In the genomic region with DNA sequence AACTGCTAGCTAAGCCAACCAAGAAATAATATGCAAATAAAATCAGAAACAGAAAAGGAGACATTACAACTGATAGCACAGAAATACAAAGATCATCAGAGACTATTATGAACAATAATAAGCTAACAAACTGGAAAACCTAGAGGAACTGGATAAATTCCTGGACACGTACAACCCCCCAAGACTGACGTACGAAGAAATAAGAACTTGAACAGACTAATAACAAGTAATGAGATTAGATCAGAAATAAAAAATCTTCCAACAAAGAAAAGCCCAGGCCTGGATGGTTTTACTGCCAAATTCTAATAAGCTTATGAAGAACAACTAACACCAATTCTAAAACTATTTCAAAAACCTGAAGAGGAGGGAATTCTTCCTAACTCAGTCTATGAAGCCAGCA, we compare ENCODE assay signal across 20 cellular contexts.
DNase-seq lines count a peak whose midpoint lies in the region; ATAC-seq and TF ChIP-seq lines count a peak whose summit lies in the region.
"Had no signal": no experiment of that assay in that cellular context is flagged by ENCODE, and none has a peak within 500 bp of the region (broad histone marks: within the 10 kb centered on the region; RNA-seq: fewer than 3 reads in every experiment).

No MANE protein-coding gene starts in this region.

- in situ Hi-C loops in G401 (cut with HindIII; ENCODE audit: low sequenced_read_pairs), result no loop called here

- no peak for ATAC-seq in heart left ventricle
- ATAC-seq: GM23338, HCT116 had no signal

- WGBS in heart left ventricle, 4 donors, result 48 to 75% (median 56%) methylated on average over 3 of the region's 3 CpGs

- CTCF ChIA-PET in A673 (lab: Charles Lee), result no interaction called here

- DNase-seq in heart left ventricle (no peak), cardiac septum (ENCODE audit: low spot score) (no peak), A673 (ENCODE audit: low spot score) (peak; percentile 3), pulmonary artery endothelial cell (ENCODE audit: low read depth, low spot score) (peak; percentile 63), DMS53 (lab: John Stamatoyannopoulos, UW) (no peak), NCI-H69 (lab: John Stamatoyannopoulos, UW) (no peak), G401 (ENCODE audit: low spot score) (no peak)
- DNase-seq: ACHN; AML-193; BE2C; CD4-positive, alpha-beta T cell; CD8-positive, alpha-beta memory T cell; DMS 273 treated with DMSO at 0.1 percent for 48 hours; DMS79 treated with DMSO at 0.1 percent for 48 hours; H9 had no signal

- H3K4me1 ChIP-seq in heart left ventricle (peaks cover 0 to 32% (median 14%) of the 10 kb centered on the region in 12 donors), A673 (ENCODE audit: insufficient read depth, low read length, poor library complexity, severe bottlenecking) (no peaks in the 10 kb centered on the region), skeletal muscle tissue (ENCODE audit: control insufficient read depth in 3 of 3, insufficient read depth in 3 of 3, low read length in 3 of 3) (no peaks in the 10 kb centered on the region)
- H3K4me1 ChIP-seq: BE2C had no signal

- intact Hi-C loops in heart left ventricle (cut with DNase I) (loop anchor here in 1 of 10 donors (10.0 kb wide), 1 partner anchor 64 kb away; a partner anchor contains a TSS), cardiac septum (cut with DNase I) (no loop called here), A673 (cut with micrococcal nuclease; ENCODE audit: unreplicated experiment) (no loop called here)

- H3K27me3 ChIP-seq in heart left ventricle, result no peaks in the 10 kb centered on the region
- no peaks in the 10 kb centered on the region for H3K27me3 ChIP-seq in A673 (replicated peaks; ENCODE audit: insufficient read depth, low read depth, low read length, poor library complexity)
- H3K27me3 ChIP-seq in skeletal muscle tissue (ENCODE audit: control insufficient read depth in 3 of 3, insufficient read depth in 3 of 3, low read length in 3 of 3), result no peaks in the 10 kb centered on the region
- H3K27me3 ChIP-seq: BLaER1 treated with 17β-estradiol and CSF1 and Interleukin-3, amounts not matched to agents 10 nM and 100 nM had no signal

- BruUV-seq in A673 (replicated peaks; lab: Mats Ljungman, UMichigan), result no TSS peak

- H3K9ac ChIP-seq in skeletal muscle tissue (ENCODE audit: low read depth in 1 of 3, low read length in 3 of 3), result no peak overlapping the region
- H3K9ac ChIP-seq: BLaER1 treated with 17β-estradiol and CSF1 and Interleukin-3, amounts not matched to agents 10 nM and 100 nM had no signal

- H3K27ac ChIP-seq in heart left ventricle (peak overlapping the region in 8 of 12 donors; percentile 0 to 54 (median 33)), A673 (ENCODE audit: low read depth, low read length, poor library complexity, severe bottlenecking) (no peak overlapping the region), skeletal muscle tissue (ENCODE audit: low read depth, low read length) (peak overlapping the region; percentile 21)
- H3K27ac ChIP-seq: 22Rv1; BLaER1 treated with 17β-estradiol and CSF1 and Interleukin-3, amounts not matched to agents 10 nM and 100 nM had no signal

- H3K4me3 ChIP-seq in heart left ventricle (no peak overlapping the region), A673 (ENCODE audit: low read depth, low read length, poor library complexity, severe bottlenecking) (no peak overlapping the region), skeletal muscle tissue (ENCODE audit: low read length in 3 of 3) (no peak overlapping the region)
- H3K4me3 ChIP-seq: BLaER1 treated with 17β-estradiol and CSF1 and Interleukin-3, amounts not matched to agents 10 nM and 100 nM; GM23338 had no signal

- H3K36me3 ChIP-seq in heart left ventricle, result no peaks in the 10 kb centered on the region
- H3K36me3 ChIP-seq in A673 (ENCODE audit: insufficient read depth, low read length, poor library complexity, severe bottlenecking), result no peaks in the 10 kb centered on the region
- H3K36me3 ChIP-seq in skeletal muscle tissue (ENCODE audit: control insufficient read depth in 3 of 3, insufficient read depth in 3 of 3, low read length in 3 of 3), result no peaks in the 10 kb centered on the region
- H3K36me3 ChIP-seq: BE2C; BLaER1 treated with 17β-estradiol and CSF1 and Interleukin-3, amounts not matched to agents 10 nM and 100 nM had no signal

- TF ChIP-seq CTCF in heart left ventricle (IDR thresholded peaks at IDR 0.05) (no peak), A673 (conservative IDR thresholded peaks at IDR 0.05; ENCODE audit: low read depth, low read length) (no peak)

- no peak for TF ChIP-seq POLR2A in heart left ventricle (IDR thresholded peaks at IDR 0.05)

- H3K9me3 ChIP-seq in heart left ventricle (no peaks in the 10 kb centered on the region), A673 (ENCODE audit: low read depth, low read length, poor library complexity, severe bottlenecking) (no peaks in the 10 kb centered on the region), skeletal muscle tissue (ENCODE audit: control insufficient read depth in 3 of 3, low read length in 3 of 3) (no peaks in the 10 kb centered on the region)
- H3K9me3 ChIP-seq: BE2C; BLaER1 treated with 17β-estradiol and CSF1 and Interleukin-3, amounts not matched to agents 10 nM and 100 nM had no signal

- POLR2A ChIA-PET in A673 (lab: Charles Lee; ENCODE audit: low non-redundant PET), result no interaction called here

Comparison
In these comparisons a context has a peak if more than half of its experiments do, and no peak if none do; other contexts are left out.
1. DNase-seq: peak in A673 (single experiment) and pulmonary artery endothelial cell (single experiment); none in heart left ventricle (0 of 5), cardiac septum (single experiment), DMS53 (single experiment), NCI-H69 (single experiment) and G401 (single experiment).